26 cellular contexts compared by ENCODE assay signal in the genomic region with DNA sequence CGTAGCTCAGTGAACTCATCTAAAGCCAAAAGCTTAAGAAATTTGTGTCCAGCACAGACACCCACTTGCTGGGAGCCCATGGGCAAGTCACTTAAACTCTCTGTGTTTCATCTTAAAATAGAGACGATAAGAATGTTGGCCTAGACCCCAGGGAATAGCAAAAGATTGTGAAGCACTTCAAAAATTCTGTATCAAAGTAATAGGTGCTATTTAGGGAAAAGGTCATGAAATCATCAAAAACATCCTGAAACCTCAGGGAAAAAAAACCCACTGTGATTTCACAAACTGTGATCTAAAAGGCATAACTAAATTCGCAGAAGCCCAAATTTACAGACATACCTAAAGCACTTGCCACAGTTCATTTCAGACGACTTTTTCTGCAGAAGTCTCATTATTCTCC.
"Had no signal": no experiment of that assay in that cellular context is flagged by ENCODE, and none has a peak within 500 bp of the region (broad histone marks: within the 10 kb centered on the region; RNA-seq: fewer than 3 reads in every experiment).

No MANE protein-coding gene starts in this region.

- H3K27ac ChIP-seq: adrenal gland, body of pancreas, SK-N-MC had no signal

- H3K36me3 ChIP-seq: adrenal gland, MG63 had no signal

- H3K9me3 Mint-ChIP-seq: activated CD4-positive, alpha-beta memory T cell treated with anti-CD3 and anti-CD28 coated beads, Interleukin-2, amount 10 ng/mL, durations not matched to agents 7 days and 5 days; activated naive CD4-positive, alpha-beta T cell treated with anti-CD3 and anti-CD28 coated beads for 36 hours; activated naive CD8-positive, alpha-beta T cell treated with anti-CD3 and anti-CD28 coated beads, Interleukin-2, amount 10 ng/mL, durations not matched to agents 7 days and 5 days; activated T-helper 17 cell treated with anti-CD3 and anti-CD28 coated beads, Interleukin-2, amount 50 U/mL, for 72 hours; T-cell had no signal

- H3K36me3 Mint-ChIP-seq: activated naive CD8-positive, alpha-beta T cell treated with anti-CD3 and anti-CD28 coated beads, Interleukin-2, amount 10 ng/mL, durations not matched to agents 7 days and 5 days; T-cell had no signal

- H3K4me1 ChIP-seq: adrenal gland, body of pancreas had no signal

- H3K9me3 ChIP-seq: adrenal gland, body of pancreas, MG63 had no signal

- DNase-seq: activated CD4-positive, alpha-beta memory T cell treated with anti-CD3 and anti-CD28 coated beads, Interleukin-2, amount 10 ng/mL, durations not matched to agents 7 days and 5 days; activated CD4-positive, alpha-beta T cell treated with anti-CD3 and anti-CD28 coated beads, Interleukin-2, amount 50 U/mL, for 1 hour; activated CD4-positive, CD25-positive, alpha-beta regulatory T cell; activated gamma-delta T cell; activated naive CD4-positive, alpha-beta T cell treated with anti-CD3 and anti-CD28 coated beads for 36 hours; activated naive CD8-positive, alpha-beta T cell treated with anti-CD3 and anti-CD28 coated beads, Interleukin-2, amount 10 ng/mL, durations not matched to agents 7 days and 5 days; activated T-cell treated with anti-CD3 and anti-CD28 coated beads for 4 hours; activated T-cell treated with anti-CD3 and anti-CD28 coated beads, Interleukin-2, amount 50 U/mL, for 48 hours; adrenal gland; anterior cingulate cortex; body of pancreas; cerebellar nuclear complex; MG63; NCI-H1105; NCI-H1436; NCI-H1694 treated with DMSO at 0.1 percent for 48 hours; NCI-H2029 treated with DMSO at 0.1 percent for 48 hours; NCI-H446; NCI-H524; RPMI8226; T-cell; T-helper 2 cell; T1000 had no signal

- H3K27ac Mint-ChIP-seq: activated CD4-positive, alpha-beta memory T cell treated with anti-CD3 and anti-CD28 coated beads, Interleukin-2, amount 10 ng/mL, durations not matched to agents 7 days and 5 days; activated naive CD4-positive, alpha-beta T cell treated with anti-CD3 and anti-CD28 coated beads for 36 hours; activated naive CD8-positive, alpha-beta T cell treated with anti-CD3 and anti-CD28 coated beads, Interleukin-2, amount 10 ng/mL, durations not matched to agents 7 days and 5 days; activated T-helper 17 cell treated with anti-CD3 and anti-CD28 coated beads, Interleukin-2, amount 50 U/mL, for 72 hours; T-cell had no signal

- H3K27me3 Mint-ChIP-seq: activated CD4-positive, alpha-beta memory T cell treated with anti-CD3 and anti-CD28 coated beads, Interleukin-2, amount 10 ng/mL, durations not matched to agents 7 days and 5 days; T-cell had no signal

- H3K4me1 Mint-ChIP-seq: activated CD4-positive, alpha-beta memory T cell treated with anti-CD3 and anti-CD28 coated beads, Interleukin-2, amount 10 ng/mL, durations not matched to agents 7 days and 5 days; activated naive CD8-positive, alpha-beta T cell treated with anti-CD3 and anti-CD28 coated beads, Interleukin-2, amount 10 ng/mL, durations not matched to agents 7 days and 5 days; activated T-helper 17 cell treated with anti-CD3 and anti-CD28 coated beads, Interleukin-2, amount 50 U/mL, for 72 hours; T-cell had no signal

- H3K4me3 Mint-ChIP-seq: activated CD4-positive, alpha-beta memory T cell treated with anti-CD3 and anti-CD28 coated beads, Interleukin-2, amount 10 ng/mL, durations not matched to agents 7 days and 5 days; activated naive CD4-positive, alpha-beta T cell treated with anti-CD3 and anti-CD28 coated beads for 36 hours; activated naive CD8-positive, alpha-beta T cell treated with anti-CD3 and anti-CD28 coated beads, Interleukin-2, amount 10 ng/mL, durations not matched to agents 7 days and 5 days; activated T-helper 17 cell treated with anti-CD3 and anti-CD28 coated beads, Interleukin-2, amount 50 U/mL, for 72 hours; T-cell had no signal

- H3K27me3 ChIP-seq: adrenal gland, body of pancreas, MG63 had no signal

- H3K4me3 ChIP-seq: adrenal gland, body of pancreas, MG63, SK-N-MC had no signal

- FAIRE-seq: TTC549 had no signal
